In the genomic region with DNA sequence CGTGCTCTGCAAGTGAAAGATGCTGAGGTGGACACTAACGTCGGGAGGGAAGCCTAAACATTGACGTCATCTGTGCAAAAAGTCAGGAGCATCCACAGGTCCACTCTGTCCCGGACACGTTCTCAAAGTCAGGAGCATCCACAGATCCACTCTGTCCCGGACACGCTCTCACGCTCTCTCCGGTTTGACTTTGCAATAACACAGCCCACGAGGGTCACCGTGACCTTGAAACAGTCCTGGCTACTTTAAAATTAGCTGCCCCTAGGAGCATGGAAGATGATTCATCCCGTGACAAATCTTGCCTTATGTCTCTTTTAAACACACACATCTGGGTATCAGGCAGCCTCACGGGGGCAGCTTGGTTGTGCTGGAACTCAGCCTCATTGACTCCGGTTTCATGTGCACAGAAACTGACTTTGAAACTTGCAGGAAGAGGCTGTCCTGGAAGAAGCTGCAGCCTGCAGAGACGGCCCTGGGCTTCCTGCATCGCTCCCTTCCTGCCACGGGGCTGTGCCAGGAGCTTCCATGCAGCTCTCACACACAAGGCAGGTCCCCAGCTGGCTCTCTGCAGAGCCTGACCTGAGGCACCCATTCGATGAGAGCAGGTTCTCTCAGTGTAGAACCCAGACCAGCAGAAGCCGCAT, we compare ENCODE assay signal across 9 cellular contexts. TPM values are rescaled to one million over a fixed set of nuclear protein-coding genes. Genes with fewer than 3 reads are reported as not detected.
DNase-seq lines count a peak whose midpoint lies in the region; ATAC-seq and TF ChIP-seq lines count a peak whose summit lies in the region.
"Had no signal": no experiment of that assay in that cellular context is flagged by ENCODE, and none has a peak within 500 bp of the region (broad histone marks: within the 10 kb centered on the region; RNA-seq: fewer than 3 reads in every experiment).

No MANE protein-coding gene starts in this region.

- H3K27ac ChIP-seq in lung (ENCODE audit: low read depth in 1 of 2, low read length in 1 of 2): peak overlapping the region in 1 of 2 donors; percentile 30
- H3K27ac ChIP-seq: WERI-Rb-1 had no signal

- WGBS in lung, 2 donors: 53 to 56% methylated on average over 20 of the region's 20 CpGs

- H3K4me1 ChIP-seq in lung (ENCODE audit: control insufficient read depth in 2 of 2, insufficient read depth in 2 of 2, low read length in 2 of 2): peaks cover 0 to 6% of the 10 kb centered on the region in 2 donors

- ATAC-seq in lung (ENCODE audit: insufficient read depth, low FRiP score) (peak; percentile 61), HG03521 (IDR thresholded peaks at IDR 0.05; ENCODE audit: unreplicated experiment) (no peak), HG03354 (IDR thresholded peaks at IDR 0.05; ENCODE audit: poor library complexity, severe bottlenecking, unreplicated experiment) (no peak)

- no peak overlapping the region for H3K4me3 ChIP-seq in lung

- DNase-seq in A172 (ENCODE audit: low spot score): peak; percentile 90
- peak; percentile 94 for DNase-seq in LHCN-M2 (ENCODE audit: low read depth)
- peak; percentile 70 for DNase-seq in dermis blood vessel endothelial cell
- DNase-seq in lung (ENCODE audit: low spot score): no peak
- no peak for DNase-seq in SK-N-DZ (ENCODE audit: low spot score)
- no peak for DNase-seq in NOMO-1 (lab: John Stamatoyannopoulos, UW; ENCODE audit: unreplicated experiment in 2 of 2)
- DNase-seq: WERI-Rb-1 had no signal

- no peaks in the 10 kb centered on the region for H3K27me3 ChIP-seq in lung (ENCODE audit: control insufficient read depth, insufficient read depth)

- no peaks in the 10 kb centered on the region for H3K36me3 ChIP-seq in lung (ENCODE audit: control insufficient read depth in 2 of 2, insufficient read depth in 2 of 2, low read length in 2 of 2)
- H3K36me3 ChIP-seq: WERI-Rb-1 had no signal

- peaks cover 0 to 3% of the 10 kb centered on the region in 2 donors for H3K9me3 ChIP-seq in lung (ENCODE audit: control insufficient read depth in 2 of 2, insufficient read depth in 1 of 2, low read length in 1 of 2)

- no peak for TF ChIP-seq CTCF in lung (IDR thresholded peaks at IDR 0.05; ENCODE audit: control extremely low read depth, extremely low read depth)

RNA-seq across cellular contexts. Expression of a gene that starts 18.1 kb away (rescaled TPM):
- total RNA-seq in A172 (2014; rRNA removed; shearing (Covaris generic)): 72.9 and 115 TPM in 2 replicates
- total RNA-seq in LHCN-M2 (2014; rRNA removed) (44.8 and 54.2 TPM in 2 replicates), dermis blood vessel endothelial cell (309 and 317 TPM in 2 replicates), lung (100 to 1,000 TPM in 1 of 2 donors, 10 to 100 TPM in 1; 45.3 to 102 TPM)
- 13.2 TPM for polyA plus RNA-seq in LHCN-M2 (2012)
- 10 to 100 TPM; 42.7 to 46.3 TPM for polyA plus RNA-seq in lung
- polyA plus RNA-seq in SK-N-DZ (2014; cell fraction: cytosol; rRNA removed): 0.92 and 1.9 TPM in 2 replicates
- 4.1 and 12.2 TPM in 2 replicates for polyA plus RNA-seq in SK-N-DZ (2014; cell fraction: nucleus; rRNA removed)

Comparison
In these comparisons a context has a peak if more than half of its experiments do, and no peak if none do; other contexts are left out.
1. DNase-seq: peak in A172 (single experiment), LHCN-M2 (single experiment) and dermis blood vessel endothelial cell (single experiment); none in lung (single experiment), SK-N-DZ (single experiment) and NOMO-1 (0 of 2).